In genomic region chr12:122054842-122055544, GRCh38 we compare ENCODE assay signal across 2 cellular contexts.
A peak's percentile ranks its signal among the peaks of the same experiment; 100 is the strongest.
TF ChIP-seq lines count a peak whose summit lies in the region.

No MANE protein-coding gene starts in this region.

TF ChIP-seq in IMR-90, 13 proteins besides CTCF, POLR2A, EP300 and RAD21:
- no peak for TF ChIP-seq CHD1 (IDR thresholded peaks at IDR 0.05; ENCODE audit: low read depth, low read length)
- TF ChIP-seq MXI1 (IDR thresholded peaks at IDR 0.05; ENCODE audit: borderline replicate concordance, low read depth, low read length) = no peak
- TF ChIP-seq MAZ (IDR thresholded peaks at IDR 0.05; ENCODE audit: borderline replicate concordance, low read depth, low read length) = no peak
- TF ChIP-seq SMC3 (IDR thresholded peaks at IDR 0.05; ENCODE audit: low read depth, low read length) = no peak
- TF ChIP-seq CEBPB (IDR thresholded peaks at IDR 0.05; ENCODE audit: low read depth, low read length) = no peak
- TF ChIP-seq MAFK (IDR thresholded peaks at IDR 0.05; ENCODE audit: low read depth, low read length) = no peak
- no peak for TF ChIP-seq NFE2L2 (IDR thresholded peaks at IDR 0.05; ENCODE audit: low read depth, low read length)
- TF ChIP-seq RCOR1 (IDR thresholded peaks at IDR 0.05; ENCODE audit: insufficient replicate concordance, low read length) = no peak
- no peak for TF ChIP-seq USF2 (IDR thresholded peaks at IDR 0.05; ENCODE audit: low read depth, low read length)
- no peak for TF ChIP-seq BHLHE40 (IDR thresholded peaks at IDR 0.05; ENCODE audit: low read depth, low read length)
- no peak for TF ChIP-seq ELK1 (IDR thresholded peaks at IDR 0.05; ENCODE audit: borderline replicate concordance, low read depth, low read length)

TF ChIP-seq in K562, 482 proteins besides CTCF, POLR2A, EP300 and RAD21:
- no peak for TF ChIP-seq STAG1 (CRISPR knock-in tag; IDR thresholded peaks at IDR 0.05; ENCODE audit: borderline replicate concordance)
- no peak for TF ChIP-seq DEAF1 (CRISPR knock-in tag; IDR thresholded peaks at IDR 0.05)
- peak; percentile 6 for TF ChIP-seq RBBP5 (IDR thresholded peaks at IDR 0.05; ENCODE audit: borderline replicate concordance, insufficient read depth, low read length, poor library complexity, severe bottlenecking)
- TF ChIP-seq NELFE (IDR thresholded peaks at IDR 0.05; ENCODE audit: insufficient read depth, insufficient read length) = no peak
- no peak for TF ChIP-seq MAX (CRISPR knock-in tag; IDR thresholded peaks at IDR 0.05)
- TF ChIP-seq ARID3B (CRISPR knock-in tag; IDR thresholded peaks at IDR 0.05; ENCODE audit: borderline replicate concordance) = no peak
- TF ChIP-seq ARID4B (CRISPR knock-in tag; IDR thresholded peaks at IDR 0.05) = no peak
- no peak for TF ChIP-seq TARDBP (IDR thresholded peaks at IDR 0.05)
- no peak for TF ChIP-seq WHSC1 (IDR thresholded peaks at IDR 0.05; ENCODE audit: low read length)
- TF ChIP-seq ATF1 (CRISPR knock-in tag; IDR thresholded peaks at IDR 0.05) = no peak
- TF ChIP-seq ATF1 (tag; IDR thresholded peaks at IDR 0.05) = no peak
- TF ChIP-seq PCBP1 (IDR thresholded peaks at IDR 0.05; ENCODE audit: low read depth, low read length, poor library complexity, severe bottlenecking) = no peak
- TF ChIP-seq CBFB (CRISPR knock-in tag; IDR thresholded peaks at IDR 0.05) = no peak
- no peak for TF ChIP-seq FOS (IDR thresholded peaks at IDR 0.05; ENCODE audit: extremely low read depth, insufficient read length)
- no peak for TF ChIP-seq MYC (IDR thresholded peaks at IDR 0.05; ENCODE audit: low read depth, low read length)
- 0 out of 2 replicates have a peak, but pooled peaks have one; percentile 20 for TF ChIP-seq MYC (CRISPR knock-in tag; IDR thresholded peaks at IDR 0.05; ENCODE audit: borderline replicate concordance, low read depth)
- TF ChIP-seq ZBTB34 (CRISPR knock-in tag; IDR thresholded peaks at IDR 0.05) = no peak
TF ChIP-seq in K562: peak in this region for 2.
